ENCODE assay signal across 11 cellular contexts in genomic region chr12:110109037-110109836, GRCh38. TPM values are rescaled to one million over a fixed set of nuclear protein-coding genes. Genes with fewer than 3 reads are reported as not detected.
DNase-seq lines count a peak whose midpoint lies in the region; ATAC-seq, FAIRE-seq and TF ChIP-seq lines count a peak whose summit lies in the region.
"Had no signal": no experiment of that assay in that cellular context is flagged by ENCODE, and none has a peak within 500 bp of the region (broad histone marks: within the 10 kb centered on the region; RNA-seq: fewer than 3 reads in every experiment).

No MANE protein-coding gene starts in this region.

- peak overlapping the region; percentile 95 to 96 for H3K27ac ChIP-seq in A549
- no peak overlapping the region for H3K27ac ChIP-seq in endothelial cell of umbilical vein (ENCODE audit: insufficient read depth, low read depth, low read length)
- H3K27ac ChIP-seq in Karpas-422 (ENCODE audit: low read length), result no peak overlapping the region
- H3K27ac ChIP-seq: KMS-11 had no signal

- peak overlapping the region; percentile 74 for H3K4me2 ChIP-seq in A549
- no peak overlapping the region for H3K4me2 ChIP-seq in endothelial cell of umbilical vein (ENCODE audit: insufficient read depth, low read length)
- H3K4me2 ChIP-seq in Karpas-422 (ENCODE audit: low read depth, low read length, poor library complexity, severe bottlenecking), result no peak overlapping the region
- H3K4me2 ChIP-seq: KMS-11 had no signal

- H3K27ac Mint-ChIP-seq in mesothelial cell of epicardium, result peak overlapping the region; percentile 89
- H3K27ac Mint-ChIP-seq in effector memory CD8-positive, alpha-beta T cell, result no peak overlapping the region

- peak overlapping the region; percentile 27 for H3K4me3 Mint-ChIP-seq in mesothelial cell of epicardium
- no peak overlapping the region for H3K4me3 Mint-ChIP-seq in effector memory CD8-positive, alpha-beta T cell
- H3K4me3 Mint-ChIP-seq: CD4-positive, CD25-positive, alpha-beta regulatory T cell had no signal

- FAIRE-seq in A549 (lab: Jason Lieb, UNC), result peak; percentile 54
- FAIRE-seq in endothelial cell of umbilical vein (lab: Jason Lieb, UNC), result peak; percentile 77
- FAIRE-seq: endometrium had no signal

- TF ChIP-seq EP300 in A549 (IDR thresholded peaks at IDR 0.05), result peak; percentile 98 to 99

- H3K9me1 ChIP-seq in endothelial cell of umbilical vein (replicated peaks; ENCODE audit: control insufficient read depth, extremely low read depth, insufficient read depth, low read length), result no peaks in the 10 kb centered on the region

- dilution Hi-C loops in endothelial cell of umbilical vein (cut with MboI; ENCODE audit: extremely low pct_ligation_motif_present, low sequenced_read_pairs), result no loop called here

- 1% methylated on average over 13 of the region's 13 CpGs for WGBS in A549 (ENCODE audit: missing lambda C conversion rate)

- no peaks in the 10 kb centered on the region for H3K9me3 Mint-ChIP-seq in mesothelial cell of epicardium
- no peaks in the 10 kb centered on the region for H3K9me3 Mint-ChIP-seq in effector memory CD8-positive, alpha-beta T cell

- H3K36me3 ChIP-seq in endothelial cell of umbilical vein (ENCODE audit: control insufficient read depth in 2 of 2, extremely low read depth in 1 of 2, insufficient read depth in 2 of 2, low read length in 2 of 2), result no peaks in the 10 kb centered on the region
- no peaks in the 10 kb centered on the region for H3K36me3 ChIP-seq in Karpas-422 (ENCODE audit: insufficient read depth, low read length)

- peaks cover 38% of the 10 kb centered on the region for H3K4me1 Mint-ChIP-seq in mesothelial cell of epicardium
- no peaks in the 10 kb centered on the region for H3K4me1 Mint-ChIP-seq in effector memory CD8-positive, alpha-beta T cell (ENCODE audit: low read depth in 2 of 2)

- DNase-seq in A549 (ENCODE audit: low read depth in 1 of 2, low spot score in 1 of 2) (peak; percentile 77 to 100), NCI-H2196 treated with DMSO at 0.1 percent for 48 hours (lab: John Stamatoyannopoulos, UW; ENCODE audit: unreplicated experiment) (peak; percentile 70), endothelial cell of umbilical vein (ENCODE audit: low read depth, low spot score) (peak; percentile 81), mesothelial cell of epicardium (ENCODE audit: low spot score in 2 of 2, unreplicated experiment in 2 of 2) (peak in 1 of 2 experiments; percentile 44), Karpas-422 (no peak)
- no peak for DNase-seq in effector memory CD8-positive, alpha-beta T cell
- DNase-seq: CD4-positive, CD25-positive, alpha-beta regulatory T cell had no signal

- intact Hi-C loops in endothelial cell of umbilical vein (cut with micrococcal nuclease), result no loop called here

- no peaks in the 10 kb centered on the region for H3K9me2 ChIP-seq in Karpas-422 (replicated peaks; ENCODE audit: insufficient read depth, low read length)

- peak overlapping the region; percentile 4; the same call in 1 of the 3 replicates for H3K4me3 ChIP-seq in A549
- no peak overlapping the region for H3K4me3 ChIP-seq in endothelial cell of umbilical vein (replicated peaks in 1 of 3; ENCODE audit: insufficient read depth in 1 of 3, low read depth in 1 of 3, low read length in 3 of 3)
- H3K4me3 ChIP-seq in Karpas-422 (ENCODE audit: low read length), result no peak overlapping the region

- H3K27me3 Mint-ChIP-seq in mesothelial cell of epicardium (ENCODE audit: low read depth), result no peaks in the 10 kb centered on the region
- H3K27me3 Mint-ChIP-seq in effector memory CD8-positive, alpha-beta T cell, result peaks cover 7 to 28% of the 10 kb centered on the region in 2 donors

- H3K4me1 ChIP-seq in A549 (peaks cover 55% of the 10 kb centered on the region), endothelial cell of umbilical vein (ENCODE audit: control insufficient read depth, extremely low read depth, insufficient read depth, low read length) (peaks cover 15% of the 10 kb centered on the region), Karpas-422 (ENCODE audit: low read length) (peaks cover 21% of the 10 kb centered on the region)

- POLR2A ChIA-PET in A549 (lab: Yijun Ruan, JAX), result interaction anchor here (0.9 to 3.0 kb wide), 9 partner anchors 12 to 322 kb away, joined by 3 to 26 read pairs (median 5); partner anchors contain the start of gene IFT81
- POLR2A ChIA-PET in endothelial cell of umbilical vein (lab: Charles Lee), result no interaction called here

- no peaks in the 10 kb centered on the region for H3K27me3 ChIP-seq in endothelial cell of umbilical vein (ENCODE audit: control insufficient read depth in 2 of 2, insufficient read depth in 2 of 2, low read length in 2 of 2)
- H3K27me3 ChIP-seq in Karpas-422 (ENCODE audit: low read length), result no peaks in the 10 kb centered on the region

- TF ChIP-seq CTCF in A549 (IDR thresholded peaks at IDR 0.05) (no peak), endothelial cell of umbilical vein (IDR thresholded peaks at IDR 0.05; ENCODE audit: extremely low read depth in 1 of 2, insufficient read depth in 1 of 2, low read depth in 1 of 2, low read length in 2 of 2) (no peak), mesothelial cell of epicardium (IDR thresholded peaks at IDR 0.05; ENCODE audit: unreplicated experiment) (no peak)

- TF ChIP-seq RAD21 in A549 (conservative IDR thresholded peaks at IDR 0.05 in 1 of 2, IDR thresholded peaks at IDR 0.05 in 1 of 2), result peak; percentile 12 to 48; a peak in 4 of 5 replicates

- H2AFZ ChIP-seq in endothelial cell of umbilical vein (ENCODE audit: low read depth, low read length) (peak overlapping the region; percentile 81), Karpas-422 (ENCODE audit: low read length) (no peak overlapping the region)

- no peaks in the 10 kb centered on the region for H3K79me2 ChIP-seq in endothelial cell of umbilical vein (ENCODE audit: control insufficient read depth, insufficient read depth, low read length)
- no peaks in the 10 kb centered on the region for H3K79me2 ChIP-seq in Karpas-422 (ENCODE audit: low read length)

- no peaks in the 10 kb centered on the region for H3K36me3 Mint-ChIP-seq in mesothelial cell of epicardium
- H3K36me3 Mint-ChIP-seq in effector memory CD8-positive, alpha-beta T cell (ENCODE audit: insufficient read depth), result no peaks in the 10 kb centered on the region
- H3K36me3 Mint-ChIP-seq: CD4-positive, CD25-positive, alpha-beta regulatory T cell had no signal

- ATAC-seq in A549, result peak; percentile 83
- no peak for ATAC-seq in GM19324 (IDR thresholded peaks at IDR 0.05; ENCODE audit: low FRiP score, unreplicated experiment)
- no peak for ATAC-seq in GM18909 (IDR thresholded peaks at IDR 0.05; ENCODE audit: poor library complexity, unreplicated experiment)
- ATAC-seq in effector memory CD8-positive, alpha-beta T cell (replicated peaks), result no peak

- H3K9me3 ChIP-seq in A549 (peaks cover 13% of the 10 kb centered on the region), endothelial cell of umbilical vein (replicated peaks; ENCODE audit: control insufficient read depth, insufficient read depth, low read length) (no peaks in the 10 kb centered on the region), Karpas-422 (ENCODE audit: low read length) (no peaks in the 10 kb centered on the region)

- H3K9ac ChIP-seq in endothelial cell of umbilical vein (replicated peaks; ENCODE audit: extremely low read depth, insufficient read depth, low read length) (no peak overlapping the region), Karpas-422 (ENCODE audit: low read length) (no peak overlapping the region)
- H3K9ac ChIP-seq: KMS-11 had no signal

- no peaks in the 10 kb centered on the region for H4K20me1 ChIP-seq in endothelial cell of umbilical vein (replicated peaks; ENCODE audit: control insufficient read depth, extremely low read depth, insufficient read depth, low read length)
- no peaks in the 10 kb centered on the region for H4K20me1 ChIP-seq in Karpas-422 (ENCODE audit: insufficient read depth, low read depth, low read length)

- no TSS peak for BruUV-seq in endothelial cell of umbilical vein (replicated peaks; lab: Mats Ljungman, UMichigan)

- CTCF ChIA-PET in A549 (lab: Yijun Ruan, JAX) (interaction anchor here (0.9 to 1.7 kb wide), 2 partner anchors 10 to 115 kb away, joined by 4 to 7 read pairs; no protein-coding TSS in a partner anchor), endothelial cell of umbilical vein (lab: Charles Lee) (no interaction called here)

- TF ChIP-seq POLR2A in A549 (IDR thresholded peaks at IDR 0.05; ENCODE audit: low read length), result no peak
- no peak for TF ChIP-seq POLR2A in endothelial cell of umbilical vein (IDR thresholded peaks at IDR 0.05; ENCODE audit: low read depth, low read length)

TF ChIP-seq in A549, 52 proteins besides CTCF, POLR2A, EP300 and RAD21 (continues in another document):
- TF ChIP-seq ZFP36 (IDR thresholded peaks at IDR 0.05; ENCODE audit: borderline replicate concordance, partially characterized antibody), result peak; percentile 84
- TF ChIP-seq EHMT2 (IDR thresholded peaks at IDR 0.05; ENCODE audit: low read depth), result no peak

TF ChIP-seq in endothelial cell of umbilical vein, 7 proteins besides CTCF, POLR2A, EP300 and RAD21:
- TF ChIP-seq POLR2AphosphoS5 (IDR thresholded peaks at IDR 0.05; ENCODE audit: insufficient read depth, low read depth, low read length) (no peak), EZH2 (IDR thresholded peaks at IDR 0.05; ENCODE audit: borderline replicate concordance, low read depth, low read length, severe bottlenecking) (no peak)

RNA-seq across cellular contexts. Expression of gene IFT81, which starts 14.9 kb away (rescaled TPM):
- 39.7 and 73.4 TPM in 2 replicates for polyA plus RNA-seq in A549 (2011; rRNA removed)
- 11.9 and 12.0 TPM in 2 replicates for polyA plus RNA-seq in A549 (2012; cell fraction: cytosol; rRNA removed)
- polyA plus RNA-seq in A549 (2012; cell fraction: nucleus; rRNA removed), result 6.9 and 9.0 TPM in 2 replicates
- polyA plus RNA-seq in A549 (2017; fragmentation: RNase III; extraction: RNeasy Plus Mini Kit Qiagen cat#74134 plus additional on column Dnase treatment), result 40.7 to 41.6 TPM (median 40.7 TPM) in 3 replicates
- polyA minus RNA-seq in A549 (2011; rRNA and poly(A)+ RNA removed), result 10.3 and 10.6 TPM in 2 replicates
- 9.4 and 9.8 TPM in 2 replicates for total RNA-seq in endothelial cell of umbilical vein
- polyA plus RNA-seq in endothelial cell of umbilical vein, result 1.8 and 2.4 TPM in 2 replicates
- polyA plus RNA-seq in endothelial cell of umbilical vein (2011; cell fraction: cytosol; rRNA removed), result 3.7 and 3.8 TPM in 2 replicates
- 11.3 and 18.5 TPM in 2 replicates for polyA plus RNA-seq in endothelial cell of umbilical vein (2011; cell fraction: nucleus; rRNA removed)
- 7.7 and 8.5 TPM in 2 replicates for polyA plus RNA-seq in endothelial cell of umbilical vein (2012)
- polyA minus RNA-seq in endothelial cell of umbilical vein, result 3.3 and 3.4 TPM in 2 replicates
- 3.1 TPM for polyA minus RNA-seq in endothelial cell of umbilical vein (2011; cell fraction: cytosol; rRNA and poly(A)+ RNA removed)
- polyA minus RNA-seq in endothelial cell of umbilical vein (2011; cell fraction: nucleus; rRNA and poly(A)+ RNA removed), result 9.5 and 11.2 TPM in 2 replicates
- total RNA-seq in mesothelial cell of epicardium, result 24.4 to 25.5 TPM (median 24.7 TPM) in 3 replicates
- total RNA-seq in Karpas-422 (2014; rRNA removed; shearing (Covaris generic); ENCODE audit: low replicate concordance), result 9.4 and 9.9 TPM in 2 replicates

Comparison
In these comparisons a context has a peak if more than half of its experiments do, and no peak if none do; other contexts are left out.
1. ATAC-seq: peak in A549 (2 of 2); none in GM19324 (single experiment), GM18909 (single experiment) and effector memory CD8-positive, alpha-beta T cell (single experiment).
2. DNase-seq: peak in A549 (2 of 2), NCI-H2196 treated with DMSO at 0.1 percent for 48 hours (single experiment) and endothelial cell of umbilical vein (single experiment); none in effector memory CD8-positive, alpha-beta T cell (0 of 3) and Karpas-422 (single experiment).
3. H3K27ac ChIP-seq: peak in A549 (2 of 2); none in endothelial cell of umbilical vein (single experiment) and Karpas-422 (single experiment).